ENCODE assay signal across 1 cellular context in genomic region chr6:10643214-10643641, GRCh38.
TF ChIP-seq lines count a peak whose summit lies in the region.

No MANE protein-coding gene starts in this region.

TF ChIP-seq in SK-N-SH, 30 proteins besides CTCF, POLR2A, EP300 and RAD21 (continued from another document):
- no peak for TF ChIP-seq SIN3A (IDR thresholded peaks at IDR 0.05; ENCODE audit: borderline replicate concordance, low read depth, low read length)
- no peak for TF ChIP-seq ELF1 (IDR thresholded peaks at IDR 0.05)
- no peak for TF ChIP-seq SMC3 (IDR thresholded peaks at IDR 0.05; ENCODE audit: low read depth, low read length)
- TF ChIP-seq TCF12 (IDR thresholded peaks at IDR 0.05): no peak
